In the genomic region with DNA sequence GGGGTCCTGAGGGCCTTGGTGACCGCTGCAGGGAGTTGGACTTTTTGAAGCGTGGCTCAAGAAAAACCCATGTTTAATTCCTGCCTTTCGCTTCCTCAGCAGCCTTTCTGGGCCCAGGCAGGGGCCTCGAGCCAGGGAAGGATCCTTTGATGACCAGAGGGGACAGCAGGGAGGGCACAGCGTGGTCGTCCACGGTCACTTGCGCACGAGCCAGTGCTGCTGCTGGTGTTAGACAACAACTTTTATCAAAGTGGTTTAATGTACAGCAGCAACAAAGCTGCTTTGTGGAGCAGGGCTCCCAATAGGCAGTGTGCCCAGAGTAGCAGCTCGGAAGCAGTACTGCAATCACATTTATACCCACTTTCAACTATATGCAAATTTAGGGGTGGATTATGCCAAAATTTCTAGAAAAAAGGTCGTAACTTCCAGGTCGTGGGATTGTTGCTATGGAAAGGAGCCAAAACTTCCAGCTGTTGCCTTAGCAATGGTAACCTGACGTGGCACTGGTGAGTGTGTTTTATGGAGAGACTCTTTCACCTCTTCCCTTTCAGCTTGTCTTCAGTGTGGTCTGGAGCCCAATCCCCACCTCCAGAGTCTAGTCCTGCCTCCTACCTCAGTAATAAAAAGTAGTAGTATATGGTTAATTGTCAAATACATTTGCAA, we compare ENCODE assay signal across 16 cellular contexts. TPM values are rescaled to one million over a fixed set of nuclear protein-coding genes. Genes with fewer than 3 reads are reported as not detected.
DNase-seq lines count a peak whose midpoint lies in the region; ATAC-seq and TF ChIP-seq lines count a peak whose summit lies in the region.
"Had no signal": no experiment of that assay in that cellular context is flagged by ENCODE, and none has a peak within 500 bp of the region (broad histone marks: within the 10 kb centered on the region; RNA-seq: fewer than 3 reads in every experiment).

No MANE protein-coding gene starts in this region.

- peaks cover 25% of the 10 kb centered on the region for H3K9me3 Mint-ChIP-seq in T-helper 2 cell treated with Interferon-gamma antibody and Interleukin-4, amounts not matched to agents 5 μg/mL and 100 μg/mL, for 36 hours
- peaks cover 12% of the 10 kb centered on the region for H3K9me3 Mint-ChIP-seq in activated CD8-positive, alpha-beta T cell treated with anti-CD3 and anti-CD28 coated beads, Interleukin-2, amount 10 ng/mL, durations not matched to agents 7 days and 5 days (ENCODE audit: insufficient read depth)
- peaks cover 19 to 20% of the 10 kb centered on the region in 2 donors for H3K9me3 Mint-ChIP-seq in stimulated activated naive CD8-positive, alpha-beta T cell treated with anti-CD3 and anti-CD28 coated beads, Interleukin-15, amount 100 ng/mL, for 72 hours

- H3K4me3 Mint-ChIP-seq in T-helper 2 cell treated with Interferon-gamma antibody and Interleukin-4, amounts not matched to agents 5 μg/mL and 100 μg/mL, for 36 hours: peak overlapping the region; percentile 48
- H3K4me3 Mint-ChIP-seq in activated CD8-positive, alpha-beta T cell treated with anti-CD3 and anti-CD28 coated beads, Interleukin-2, amount 10 ng/mL, durations not matched to agents 7 days and 5 days: peak overlapping the region; percentile 16
- peak overlapping the region; percentile 49 to 70 for H3K4me3 Mint-ChIP-seq in stimulated activated naive CD8-positive, alpha-beta T cell treated with anti-CD3 and anti-CD28 coated beads, Interleukin-15, amount 100 ng/mL, for 72 hours

- no peak overlapping the region for H3K27ac Mint-ChIP-seq in T-helper 2 cell treated with Interferon-gamma antibody and Interleukin-4, amounts not matched to agents 5 μg/mL and 100 μg/mL, for 36 hours
- peak overlapping the region; percentile 2 for H3K27ac Mint-ChIP-seq in activated CD8-positive, alpha-beta T cell treated with anti-CD3 and anti-CD28 coated beads, Interleukin-2, amount 10 ng/mL, durations not matched to agents 7 days and 5 days
- H3K27ac Mint-ChIP-seq in stimulated activated naive CD8-positive, alpha-beta T cell treated with anti-CD3 and anti-CD28 coated beads, Interleukin-15, amount 100 ng/mL, for 72 hours: peak overlapping the region in 1 of 2 donors; percentile 52

- no peak for ATAC-seq in activated CD8-positive, alpha-beta T cell treated with anti-CD3 and anti-CD28 coated beads, Interleukin-2, amount 10 ng/mL, durations not matched to agents 7 days and 5 days
- peak; percentile 42 for ATAC-seq in stimulated activated naive CD8-positive, alpha-beta T cell treated with anti-CD3 and anti-CD28 coated beads, Interleukin-15, amount 100 ng/mL, for 72 hours
- ATAC-seq: A549 had no signal

- TF ChIP-seq POLR2A in erythroblast (IDR thresholded peaks at IDR 0.05; ENCODE audit: low read length): no peak

- peaks cover 45% of the 10 kb centered on the region for H3K4me1 Mint-ChIP-seq in T-helper 2 cell treated with Interferon-gamma antibody and Interleukin-4, amounts not matched to agents 5 μg/mL and 100 μg/mL, for 36 hours (ENCODE audit: low read depth)
- peaks cover 60% of the 10 kb centered on the region for H3K4me1 Mint-ChIP-seq in activated CD8-positive, alpha-beta T cell treated with anti-CD3 and anti-CD28 coated beads, Interleukin-2, amount 10 ng/mL, durations not matched to agents 7 days and 5 days (ENCODE audit: low read depth)
- H3K4me1 Mint-ChIP-seq in stimulated activated naive CD8-positive, alpha-beta T cell treated with anti-CD3 and anti-CD28 coated beads, Interleukin-15, amount 100 ng/mL, for 72 hours: peaks cover 78% of the 10 kb centered on the region

- CTCF ChIA-PET in activated CD8-positive, alpha-beta T cell treated with anti-CD3 and anti-CD28 coated beads, Interleukin-2, amount 10 ng/mL, durations not matched to agents 7 days and 5 days (lab: Charles Lee): interaction anchor here (0.6 to 2.2 kb wide), 2 partner anchors 154 to 274 kb away, joined by 3 to 5 read pairs; no protein-coding TSS in a partner anchor

- DNase-seq in T-helper 2 cell treated with Interferon-gamma antibody and Interleukin-4, amounts not matched to agents 5 μg/mL and 100 μg/mL, for 36 hours (ENCODE audit: low spot score): no peak
- DNase-seq in T-helper 2 cell (no peak), islet precursor cell (peak; percentile 12), erythroblast (lab: John Stamatoyannopoulos, UW) (no peak), NCI-H2029 (lab: John Stamatoyannopoulos, UW) (no peak), NCI-H1092 treated with DMSO at 0.1 percent for 48 hours (lab: John Stamatoyannopoulos, UW) (no peak)
- no peak for DNase-seq in activated CD8-positive, alpha-beta T cell treated with anti-CD3 and anti-CD28 coated beads, Interleukin-2, amount 10 ng/mL, durations not matched to agents 7 days and 5 days
- no peak for DNase-seq in stimulated activated naive CD8-positive, alpha-beta T cell treated with anti-CD3 and anti-CD28 coated beads, Interleukin-15, amount 100 ng/mL, for 72 hours
- DNase-seq: activated effector memory CD4-positive, alpha-beta T cell treated with anti-CD3 and anti-CD28 coated beads, Interleukin-2, amount 50 U/mL, for 16 hours; Caco-2; NCI-H146; NCI-H748 treated with DMSO at 0.1 percent for 48 hours; stimulated activated CD4-positive, alpha-beta T cell treated with anti-CD3 and anti-CD28 coated beads, Interleukin-2, amount 100 ng/mL, for 48 hours had no signal

- POLR2A ChIA-PET in activated CD8-positive, alpha-beta T cell treated with anti-CD3 and anti-CD28 coated beads, Interleukin-2, amount 10 ng/mL, durations not matched to agents 7 days and 5 days (lab: Charles Lee): interaction anchor here (0.7 to 2.0 kb wide), 4 partner anchors 8 to 203 kb away, joined by 3 to 4 read pairs (median 3); a partner anchor contains a TSS

- no peaks in the 10 kb centered on the region for H3K27me3 Mint-ChIP-seq in T-helper 2 cell treated with Interferon-gamma antibody and Interleukin-4, amounts not matched to agents 5 μg/mL and 100 μg/mL, for 36 hours (ENCODE audit: low read depth)
- no peaks in the 10 kb centered on the region for H3K27me3 Mint-ChIP-seq in activated CD8-positive, alpha-beta T cell treated with anti-CD3 and anti-CD28 coated beads, Interleukin-2, amount 10 ng/mL, durations not matched to agents 7 days and 5 days (ENCODE audit: low read depth)
- H3K27me3 Mint-ChIP-seq in stimulated activated naive CD8-positive, alpha-beta T cell treated with anti-CD3 and anti-CD28 coated beads, Interleukin-15, amount 100 ng/mL, for 72 hours: no peaks in the 10 kb centered on the region

- H3K36me3 Mint-ChIP-seq in T-helper 2 cell treated with Interferon-gamma antibody and Interleukin-4, amounts not matched to agents 5 μg/mL and 100 μg/mL, for 36 hours (ENCODE audit: low read depth): peaks cover 90% of the 10 kb centered on the region
- H3K36me3 Mint-ChIP-seq in activated CD8-positive, alpha-beta T cell treated with anti-CD3 and anti-CD28 coated beads, Interleukin-2, amount 10 ng/mL, durations not matched to agents 7 days and 5 days (ENCODE audit: low read depth): peaks cover 96% of the 10 kb centered on the region

RNA-seq across cellular contexts. Expression of a gene that starts 6.1 kb away (rescaled TPM):
- total RNA-seq in activated CD8-positive, alpha-beta T cell treated with anti-CD3 and anti-CD28 coated beads, Interleukin-2, amount 10 ng/mL, durations not matched to agents 7 days and 5 days: 10 to 100 TPM; 19.0 to 20.2 TPM
- total RNA-seq: Caco-2, H1, kidney epithelial cell had no signal

RNA-seq across cellular contexts. Expression of a gene that starts 14.7 kb away (rescaled TPM):
- total RNA-seq in activated CD8-positive, alpha-beta T cell treated with anti-CD3 and anti-CD28 coated beads, Interleukin-2, amount 10 ng/mL, durations not matched to agents 7 days and 5 days: 10 to 100 TPM; 56.3 to 63.3 TPM
- total RNA-seq: Caco-2, H1 had no signal

RNA-seq across cellular contexts. Expression of a gene that starts 37.0 kb away (rescaled TPM):
- 10 to 100 TPM; 79.0 to 82.9 TPM for total RNA-seq in activated CD8-positive, alpha-beta T cell treated with anti-CD3 and anti-CD28 coated beads, Interleukin-2, amount 10 ng/mL, durations not matched to agents 7 days and 5 days
- total RNA-seq: Caco-2, H1 had no signal
